ENCODE assay signal across 29 cellular contexts in genomic region chr12:870378-870777, GRCh38.
A peak's percentile ranks its signal among the peaks of the same experiment; 100 is the strongest.
DNase-seq lines count a peak whose midpoint lies in the region; ATAC-seq and TF ChIP-seq lines count a peak whose summit lies in the region.
"Had no signal": no experiment of that assay in that cellular context is flagged by ENCODE, and none has a peak within 500 bp of the region (broad histone marks: within the 10 kb centered on the region; RNA-seq: fewer than 3 reads in every experiment).

No MANE protein-coding gene starts in this region.

- H3K4me1 Mint-ChIP-seq in activated CD8-positive, alpha-beta T cell treated with anti-CD3 and anti-CD28 coated beads for 36 hours (ENCODE audit: low read depth), result peaks cover 26% of the 10 kb centered on the region
- H3K4me1 Mint-ChIP-seq in naive thymus-derived CD4-positive, alpha-beta T cell, result peaks cover 4 to 27% (median 15%) of the 10 kb centered on the region in 7 donors
- H3K4me1 Mint-ChIP-seq: neural crest cell had no signal

- ATAC-seq in activated CD4-positive, CD25-positive, alpha-beta regulatory T cell treated with anti-CD3 and anti-CD28 coated beads, Interleukin-2, amount 50 U/mL, for 24 hours, result peak; percentile 17 to 43
- ATAC-seq in activated CD8-positive, alpha-beta T cell treated with anti-CD3 and anti-CD28 coated beads for 36 hours, result peak; percentile 67
- peak; percentile 80 for ATAC-seq in naive thymus-derived CD4-positive, alpha-beta T cell
- no peak for ATAC-seq in mucosa of descending colon
- ATAC-seq: Panc1, pancreas had no signal

- no peak for TF ChIP-seq CTCF in GM13976 (IDR thresholded peaks at IDR 0.05; ENCODE audit: borderline replicate concordance, control extremely low read depth, extremely low read depth, insufficient read depth, missing control alignments)
- TF ChIP-seq CTCF in activated CD8-positive, alpha-beta T cell treated with anti-CD3 and anti-CD28 coated beads for 36 hours (IDR thresholded peaks at IDR 0.05), result no peak
- TF ChIP-seq CTCF in mucosa of descending colon (IDR thresholded peaks at IDR 0.05), result no peak

- peaks cover 6 to 14% of the 10 kb centered on the region in 2 donors for H3K4me1 ChIP-seq in naive thymus-derived CD4-positive, alpha-beta T cell (ENCODE audit: control insufficient read depth in 2 of 2, insufficient read depth in 2 of 2, low read length in 2 of 2)
- H3K4me1 ChIP-seq in mucosa of descending colon (ENCODE audit: low read depth), result no peaks in the 10 kb centered on the region
- H3K4me1 ChIP-seq: ascending aorta; BLaER1 treated with 17β-estradiol and CSF1 and Interleukin-3, amounts not matched to agents 10 nM and 100 nM; pancreas had no signal

- POLR2A ChIA-PET in activated CD8-positive, alpha-beta T cell treated with anti-CD3 and anti-CD28 coated beads for 36 hours (lab: Charles Lee), result interaction anchor here (1.0 kb wide), 1 partner anchor 24 kb away, joined by 3 read pairs; no protein-coding TSS in a partner anchor
- POLR2A ChIA-PET in naive thymus-derived CD4-positive, alpha-beta T cell (lab: Charles Lee), result no interaction called here

- intact Hi-C loops in activated CD8-positive, alpha-beta T cell treated with anti-CD3 and anti-CD28 coated beads for 36 hours (cut with micrococcal nuclease), result no loop called here
- intact Hi-C loops in naive thymus-derived CD4-positive, alpha-beta T cell (cut with micrococcal nuclease), result loop anchor here in 1 of 2 donors (5.0 kb wide), 1 partner anchor 53 kb away; no protein-coding TSS in a partner anchor
- intact Hi-C loops in posterior vena cava (cut with DNase I), result no loop called here
- intact Hi-C loops in mucosa of descending colon (cut with DNase I, micrococcal nuclease), result no loop called here

- in situ Hi-C loops in GM13976 (cut with MboI; ENCODE audit: low sequenced_read_pairs, unreplicated experiment), result no loop called here

- H3K9me3 Mint-ChIP-seq in activated CD8-positive, alpha-beta T cell treated with anti-CD3 and anti-CD28 coated beads for 36 hours, result no peaks in the 10 kb centered on the region
- no peaks in the 10 kb centered on the region for H3K9me3 Mint-ChIP-seq in naive thymus-derived CD4-positive, alpha-beta T cell
- H3K9me3 Mint-ChIP-seq: activated naive CD4-positive, alpha-beta T cell treated with anti-CD3 and anti-CD28 coated beads, Interleukin-2, amount 50 U/mL, for 24 hours; neural crest cell had no signal

- no peak overlapping the region for H3K4me3 Mint-ChIP-seq in activated CD8-positive, alpha-beta T cell treated with anti-CD3 and anti-CD28 coated beads for 36 hours
- H3K4me3 Mint-ChIP-seq in naive thymus-derived CD4-positive, alpha-beta T cell, result no peak overlapping the region
- H3K4me3 Mint-ChIP-seq: activated naive CD4-positive, alpha-beta T cell treated with anti-CD3 and anti-CD28 coated beads, Interleukin-2, amount 50 U/mL, for 24 hours; neural crest cell had no signal

- H3K36me3 ChIP-seq in naive thymus-derived CD4-positive, alpha-beta T cell (ENCODE audit: control insufficient read depth in 2 of 3, insufficient read depth in 3 of 3, low read length in 3 of 3), result peaks cover 8 to 39% (median 12%) of the 10 kb centered on the region in 3 experiments
- H3K36me3 ChIP-seq in mucosa of descending colon (ENCODE audit: low read depth), result peaks cover 9% of the 10 kb centered on the region

- no peaks in the 10 kb centered on the region for H3K27me3 Mint-ChIP-seq in activated CD8-positive, alpha-beta T cell treated with anti-CD3 and anti-CD28 coated beads for 36 hours
- H3K27me3 Mint-ChIP-seq in naive thymus-derived CD4-positive, alpha-beta T cell, result no peaks in the 10 kb centered on the region
- H3K27me3 Mint-ChIP-seq: activated naive CD4-positive, alpha-beta T cell treated with anti-CD3 and anti-CD28 coated beads, Interleukin-2, amount 50 U/mL, for 24 hours had no signal

- no peak overlapping the region for H3K27ac Mint-ChIP-seq in activated CD8-positive, alpha-beta T cell treated with anti-CD3 and anti-CD28 coated beads for 36 hours
- H3K27ac Mint-ChIP-seq in naive thymus-derived CD4-positive, alpha-beta T cell, result peak overlapping the region in 4 of 9 donors; percentile 21 to 62 (median 36)
- H3K27ac Mint-ChIP-seq: activated naive CD4-positive, alpha-beta T cell treated with anti-CD3 and anti-CD28 coated beads, Interleukin-2, amount 50 U/mL, for 24 hours had no signal

- CTCF ChIA-PET in activated CD8-positive, alpha-beta T cell treated with anti-CD3 and anti-CD28 coated beads for 36 hours (lab: Charles Lee), result interaction anchor here (1.1 to 1.6 kb wide), 5 partner anchors 12 to 255 kb away, joined by 3 read pairs; partner anchors contain the start of gene RAD52
- CTCF ChIA-PET in naive thymus-derived CD4-positive, alpha-beta T cell (lab: Charles Lee), result no interaction called here

- no peaks in the 10 kb centered on the region for H3K9me3 ChIP-seq in naive thymus-derived CD4-positive, alpha-beta T cell (ENCODE audit: control insufficient read depth in 2 of 3, low read length in 3 of 3)
- H3K9me3 ChIP-seq in mucosa of descending colon, result no peaks in the 10 kb centered on the region
- H3K9me3 ChIP-seq: ascending aorta; BLaER1 treated with 17β-estradiol and CSF1 and Interleukin-3, amounts not matched to agents 10 nM and 100 nM; pancreas; testis had no signal

- H3K27me3 ChIP-seq in naive thymus-derived CD4-positive, alpha-beta T cell (ENCODE audit: control insufficient read depth in 2 of 2, insufficient read depth in 2 of 2, low read length in 2 of 2), result no peaks in the 10 kb centered on the region
- H3K27me3 ChIP-seq: ascending aorta; BLaER1 treated with 17β-estradiol and CSF1 and Interleukin-3, amounts not matched to agents 10 nM and 100 nM; hepatocyte; pancreas; testis had no signal

- no peak for DNase-seq in activated CD4-positive, CD25-positive, alpha-beta regulatory T cell (lab: John Stamatoyannopoulos, UW)
- peak; percentile 13 for DNase-seq in GM13976 (ENCODE audit: low spot score)
- DNase-seq in activated CD8-positive, alpha-beta T cell treated with anti-CD3 and anti-CD28 coated beads for 36 hours, result peak; percentile 8
- peak in 4 of 9 donors; percentile 21 to 47 (median 34) for DNase-seq in naive thymus-derived CD4-positive, alpha-beta T cell
- no peak for DNase-seq in NK-92 treated with Interleukin-12 subunit alpha and Interleukin-12 subunit beta, amount 100 ng/mL, for 24 hours (lab: John Stamatoyannopoulos, UW)
- no peak for DNase-seq in posterior vena cava (ENCODE audit: low spot score)
- DNase-seq in mucosa of descending colon, result no peak
- DNase-seq: activated CD4-positive, alpha-beta T cell treated with anti-CD3 and anti-CD28 coated beads for 4 hours; effector CD8-positive, alpha-beta T cell; H7; Karpas-422; NCI-H1417; NCI-H2029; NCI-H526 treated with DMSO at 0.1 percent for 48 hours; pancreas; SHP77; stimulated activated naive CD4-positive, alpha-beta T cell treated with Interleukin-2 at 50 U/mL for 16 hours; testis had no signal

- H3K4me3 ChIP-seq in naive thymus-derived CD4-positive, alpha-beta T cell (ENCODE audit: low read length), result no peak overlapping the region
- H3K4me3 ChIP-seq in mucosa of descending colon, result no peak overlapping the region
- H3K4me3 ChIP-seq: ascending aorta; BLaER1 treated with 17β-estradiol and CSF1 and Interleukin-3, amounts not matched to agents 10 nM and 100 nM; coronary artery; hepatocyte; pancreas; skin epidermis; testis had no signal

- H3K36me3 Mint-ChIP-seq in activated CD8-positive, alpha-beta T cell treated with anti-CD3 and anti-CD28 coated beads for 36 hours (ENCODE audit: low read depth), result peaks cover 24% of the 10 kb centered on the region
- H3K36me3 Mint-ChIP-seq in naive thymus-derived CD4-positive, alpha-beta T cell, result peaks cover 4 to 29% (median 6%) of the 10 kb centered on the region in 5 donors

- no peak overlapping the region for H3K27ac ChIP-seq in naive thymus-derived CD4-positive, alpha-beta T cell (ENCODE audit: low read depth, low read length)
- H3K27ac ChIP-seq: 22Rv1; ascending aorta; BLaER1 treated with 17β-estradiol and CSF1 and Interleukin-3, amounts not matched to agents 10 nM and 100 nM; coronary artery; epithelial cell of prostate; hepatocyte; pancreas; testis had no signal

Comparison
In these comparisons a context has a peak if more than half of its experiments do, and no peak if none do; other contexts are left out.
1. DNase-seq: peak in GM13976 (single experiment) and activated CD8-positive, alpha-beta T cell treated with anti-CD3 and anti-CD28 coated beads for 36 hours (single experiment); none in activated CD4-positive, CD25-positive, alpha-beta regulatory T cell (0 of 4), NK-92 treated with Interleukin-12 subunit alpha and Interleukin-12 subunit beta, amount 100 ng/mL, for 24 hours (single experiment), posterior vena cava (single experiment) and mucosa of descending colon (0 of 3).